Comparison of ENCODE assay signal across 17 cellular contexts in the genomic region with DNA sequence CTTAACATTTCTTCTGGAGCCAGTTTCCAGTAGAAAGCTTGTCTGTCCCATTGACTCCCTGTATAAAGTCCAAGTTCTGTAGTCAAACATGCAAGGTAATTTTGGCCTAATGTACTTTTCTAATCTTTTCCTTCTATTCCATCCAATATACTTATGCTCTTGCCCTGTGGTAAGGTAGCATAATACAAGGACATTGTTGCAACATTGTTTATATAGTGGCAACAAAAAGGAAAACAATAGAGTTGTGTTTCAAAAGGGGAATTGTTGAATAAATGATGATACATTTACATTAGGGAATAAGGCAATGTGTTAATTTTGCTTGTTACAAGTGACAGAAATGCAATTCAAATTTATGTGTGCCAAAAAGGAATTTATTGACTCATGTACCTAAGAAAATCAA. TPM values are rescaled to one million over a fixed set of nuclear protein-coding genes. Genes with fewer than 3 reads are reported as not detected.
DNase-seq lines count a peak whose midpoint lies in the region; ATAC-seq and TF ChIP-seq lines count a peak whose summit lies in the region.
"Had no signal": no experiment of that assay in that cellular context is flagged by ENCODE, and none has a peak within 500 bp of the region (broad histone marks: within the 10 kb centered on the region; RNA-seq: fewer than 3 reads in every experiment).

No MANE protein-coding gene starts in this region.

- no peaks in the 10 kb centered on the region for H3K27me3 Mint-ChIP-seq in brain
- H3K27me3 Mint-ChIP-seq: CD4-positive, CD25-positive, alpha-beta regulatory T cell had no signal

- POLR2A ChIA-PET in SK-N-SH (lab: Yijun Ruan, JAX), result no interaction called here

- H2AFZ ChIP-seq in SK-N-SH (ENCODE audit: low read depth), result no peak overlapping the region

- TF ChIP-seq EP300 in SK-N-SH (IDR thresholded peaks at IDR 0.05; ENCODE audit: borderline replicate concordance in 1 of 2, low read depth in 1 of 2, low read length in 1 of 2) (no peak), suprapubic skin (IDR thresholded peaks at IDR 0.05) (no peak)

- H3K9me3 ChIP-seq in SK-N-SH (no peaks in the 10 kb centered on the region), suprapubic skin (no peaks in the 10 kb centered on the region)

- peaks cover 46% of the 10 kb centered on the region for H3F3A ChIP-seq in SK-N-SH (replicated peaks; ENCODE audit: insufficient read depth)

- H3K36me3 Mint-ChIP-seq in brain, result peaks cover 75% of the 10 kb centered on the region

- H4K20me1 ChIP-seq in SK-N-SH (ENCODE audit: insufficient read depth), result no peaks in the 10 kb centered on the region

- H3K4me3 ChIP-seq in SK-N-SH (ENCODE audit: low read depth in 2 of 2, low read length in 1 of 2) (no peak overlapping the region), suprapubic skin (no peak overlapping the region)

- H3K36me3 ChIP-seq in SK-N-SH (replicated peaks in 1 of 2; ENCODE audit: control insufficient read depth in 1 of 2, insufficient read depth in 2 of 2, low read length in 1 of 2) (peaks cover 28 to 66% of the 10 kb centered on the region in 2 experiments), suprapubic skin (peaks cover 28% of the 10 kb centered on the region)

- CTCF ChIA-PET in SK-N-SH (lab: Yijun Ruan, JAX), result no interaction called here

- H3K4me3 Mint-ChIP-seq in brain, result no peak overlapping the region
- H3K4me3 Mint-ChIP-seq: CD4-positive, CD25-positive, alpha-beta regulatory T cell; natural killer cell had no signal

- TF ChIP-seq RAD21 in SK-N-SH (IDR thresholded peaks at IDR 0.05; ENCODE audit: low read length), result no peak

- H3K27me3 ChIP-seq in SK-N-SH (ENCODE audit: insufficient read depth) (no peaks in the 10 kb centered on the region), suprapubic skin (no peaks in the 10 kb centered on the region)

- peaks cover 30% of the 10 kb centered on the region for H3K4me1 Mint-ChIP-seq in brain
- H3K4me1 Mint-ChIP-seq: natural killer cell had no signal

- H3K27ac Mint-ChIP-seq in brain, result peak overlapping the region in 4 of 5 experiments; percentile 46 to 95 (median 76)
- H3K27ac Mint-ChIP-seq: CD4-positive, CD25-positive, alpha-beta regulatory T cell; natural killer cell had no signal

- no peak for DNase-seq in SK-N-SH
- peak; percentile 55 for DNase-seq in kidney glomerular epithelial cell (lab: John Stamatoyannopoulos, UW)
- no peak for DNase-seq in suprapubic skin (ENCODE audit: low spot score in 2 of 2)
- no peak for DNase-seq in A172 (ENCODE audit: low spot score)
- no peak for DNase-seq in NCI-H82 (lab: John Stamatoyannopoulos, UW)
- DNase-seq: activated effector memory CD4-positive, alpha-beta T cell treated with Interleukin-2 at 50 U/mL for 16 hours; CD4-positive, CD25-positive, alpha-beta regulatory T cell; natural killer cell; NCI-H146; NCI-H446 treated with DMSO at 0.1 percent for 48 hours; stimulated activated CD4-positive, alpha-beta T cell treated with anti-CD3 and anti-CD28 coated beads, Interleukin-2, amount 100 ng/mL, for 48 hours had no signal

- H3K4me1 ChIP-seq in SK-N-SH (ENCODE audit: control insufficient read depth in 1 of 2, insufficient read depth in 2 of 2, low read depth in 1 of 2, low read length in 1 of 2), result peaks cover 5 to 32% of the 10 kb centered on the region in 2 experiments
- peaks cover 18% of the 10 kb centered on the region for H3K4me1 ChIP-seq in suprapubic skin

- no peak for ATAC-seq in SK-N-SH treated with all-trans-retinoic acid at 6 μM for 48 hours
- no peak for ATAC-seq in GM21576 (IDR thresholded peaks at IDR 0.05; ENCODE audit: unreplicated experiment)
- ATAC-seq: natural killer cell had no signal

- H3K9ac ChIP-seq in SK-N-SH, result peak overlapping the region; percentile 7; the same call in 1 of the 2 replicates
- H3K9ac ChIP-seq: KMS-11 had no signal

- no peak for TF ChIP-seq POLR2A in suprapubic skin (IDR thresholded peaks at IDR 0.05)

- peaks cover 4% of the 10 kb centered on the region; the same call in 1 of the 2 replicates for H3K79me2 ChIP-seq in SK-N-SH (ENCODE audit: insufficient read depth)

- H3K4me2 ChIP-seq in SK-N-SH, result peak overlapping the region; percentile 49
- H3K4me2 ChIP-seq: KMS-11 had no signal

- no peak for TF ChIP-seq CTCF in SK-N-SH (IDR thresholded peaks at IDR 0.05)
- no peak for TF ChIP-seq CTCF in brain (conservative IDR thresholded peaks at IDR 0.05)
- no peak for TF ChIP-seq CTCF in suprapubic skin (IDR thresholded peaks at IDR 0.05)

- peak overlapping the region; percentile 79 to 91; a peak in 3 of 4 replicates for H3K27ac ChIP-seq in SK-N-SH (ENCODE audit: low read depth in 2 of 2, low read length in 1 of 2)
- peak overlapping the region; percentile 24 for H3K27ac ChIP-seq in suprapubic skin
- H3K27ac ChIP-seq: 22Rv1, KMS-11, VCaP had no signal

- H3K9me3 Mint-ChIP-seq in brain, result no peaks in the 10 kb centered on the region
- H3K9me3 Mint-ChIP-seq: CD4-positive, CD25-positive, alpha-beta regulatory T cell; natural killer cell had no signal

- peaks cover 4% of the 10 kb centered on the region; the same call in 1 of the 2 replicates for H3K9me2 ChIP-seq in SK-N-SH

TF ChIP-seq in SK-N-SH, 30 proteins besides CTCF, POLR2A, EP300 and RAD21 (continues in another document):
- TF ChIP-seq MEF2A (IDR thresholded peaks at IDR 0.05; ENCODE audit: borderline replicate concordance, low read depth) (no peak), FOXJ3 (CRISPR knock-in tag; IDR thresholded peaks at IDR 0.05) (no peak), GABPA (IDR thresholded peaks at IDR 0.05; ENCODE audit: low read depth) (no peak), RFX5 (IDR thresholded peaks at IDR 0.05; ENCODE audit: low read length) (no peak), TAF1 (IDR thresholded peaks at IDR 0.05; ENCODE audit: borderline replicate concordance, low read depth, low read length) (no peak), FOXM1 (IDR thresholded peaks at IDR 0.05; ENCODE audit: low read depth) (no peak), YY1 (IDR thresholded peaks at IDR 0.05; ENCODE audit: low read depth) (no peak), SIN3A (IDR thresholded peaks at IDR 0.05; ENCODE audit: borderline replicate concordance, low read depth, low read length) (no peak)
- TF ChIP-seq, protein P1, sequence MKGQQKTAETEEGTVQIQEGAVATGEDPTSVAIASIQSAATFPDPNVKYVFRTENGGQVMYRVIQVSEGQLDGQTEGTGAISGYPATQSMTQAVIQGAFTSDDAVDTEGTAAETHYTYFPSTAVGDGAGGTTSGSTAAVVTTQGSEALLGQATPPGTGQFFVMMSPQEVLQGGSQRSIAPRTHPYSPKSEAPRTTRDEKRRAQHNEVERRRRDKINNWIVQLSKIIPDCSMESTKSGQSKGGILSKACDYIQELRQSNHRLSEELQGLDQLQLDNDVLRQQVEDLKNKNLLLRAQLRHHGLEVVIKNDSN (IDR thresholded peaks at IDR 0.05; ENCODE audit: borderline replicate concordance, low read depth), result no peak

TF ChIP-seq in SK-N-SH treated with all-trans-retinoic acid at 6 μM for 48 hours, 23 proteins besides CTCF, POLR2A, EP300 and RAD21:
- TF ChIP-seq ZNF565 (CRISPR knock-in tag; conservative IDR thresholded peaks at IDR 0.05; ENCODE audit: low read depth) (no peak), ZC3H10 (CRISPR knock-in tag; IDR thresholded peaks at IDR 0.05) (no peak), PPARA (CRISPR knock-in tag; IDR thresholded peaks at IDR 0.05; ENCODE audit: borderline replicate concordance) (no peak), ARNTL (CRISPR knock-in tag; IDR thresholded peaks at IDR 0.05; ENCODE audit: borderline replicate concordance, low read depth) (no peak), GLIS3 (CRISPR knock-in tag; IDR thresholded peaks at IDR 0.05) (no peak), ZFP3 (CRISPR knock-in tag; IDR thresholded peaks at IDR 0.05) (no peak), RARB (CRISPR knock-in tag; IDR thresholded peaks at IDR 0.05) (no peak)
- TF ChIP-seq, protein P2, sequence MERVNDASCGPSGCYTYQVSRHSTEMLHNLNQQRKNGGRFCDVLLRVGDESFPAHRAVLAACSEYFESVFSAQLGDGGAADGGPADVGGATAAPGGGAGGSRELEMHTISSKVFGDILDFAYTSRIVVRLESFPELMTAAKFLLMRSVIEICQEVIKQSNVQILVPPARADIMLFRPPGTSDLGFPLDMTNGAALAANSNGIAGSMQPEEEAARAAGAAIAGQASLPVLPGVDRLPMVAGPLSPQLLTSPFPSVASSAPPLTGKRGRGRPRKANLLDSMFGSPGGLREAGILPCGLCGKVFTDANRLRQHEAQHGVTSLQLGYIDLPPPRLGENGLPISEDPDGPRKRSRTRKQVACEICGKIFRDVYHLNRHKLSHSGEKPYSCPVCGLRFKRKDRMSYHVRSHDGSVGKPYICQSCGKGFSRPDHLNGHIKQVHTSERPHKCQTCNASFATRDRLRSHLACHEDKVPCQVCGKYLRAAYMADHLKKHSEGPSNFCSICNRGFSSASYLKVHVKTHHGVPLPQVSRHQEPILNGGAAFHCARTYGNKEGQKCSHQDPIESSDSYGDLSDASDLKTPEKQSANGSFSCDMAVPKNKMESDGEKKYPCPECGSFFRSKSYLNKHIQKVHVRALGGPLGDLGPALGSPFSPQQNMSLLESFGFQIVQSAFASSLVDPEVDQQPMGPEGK (CRISPR knock-in tag; IDR thresholded peaks at IDR 0.05; ENCODE audit: borderline replicate concordance), result no peak

RNA-seq across cellular contexts. Expression of a gene that starts 27.9 kb away (rescaled TPM):
- 0.61 and 0.99 TPM in 2 replicates for polyA plus RNA-seq in SK-N-SH (2012; rRNA removed)
- 1.1 and 1.5 TPM in 2 replicates for polyA plus RNA-seq in SK-N-SH (2012; cell fraction: cytosol; rRNA removed)
- polyA plus RNA-seq in SK-N-SH (2012; cell fraction: nucleus; rRNA removed), result 0.38 TPM in 1 of 2 replicates, not detected in the other
- 44.9 TPM for polyA plus RNA-seq in brain (ENCODE audit: insufficient read depth, low read depth, low replicate concordance)
- not detected for total RNA-seq in suprapubic skin
- total RNA-seq in A172 (2014; rRNA removed; shearing (Covaris generic)), result not detected in 2 replicates

RNA-seq across cellular contexts. Expression of a gene that starts 44.7 kb away (rescaled TPM):
- 0.64 and 0.78 TPM in 2 replicates for polyA plus RNA-seq in SK-N-SH (2012; rRNA removed)
- 0.94 and 1.1 TPM in 2 replicates for polyA plus RNA-seq in SK-N-SH (2012; cell fraction: cytosol; rRNA removed)
- polyA plus RNA-seq in SK-N-SH (2012; cell fraction: nucleus; rRNA removed), result 0.04 and 0.27 TPM in 2 replicates
- 2.4 TPM for polyA plus RNA-seq in brain (ENCODE audit: insufficient read depth, low read depth, low replicate concordance)
- total RNA-seq in suprapubic skin, result 1 to 10 TPM; 2.2 to 5.6 (median 3.7) TPM
- total RNA-seq in A172 (2014; rRNA removed; shearing (Covaris generic)), result 0.24 and 0.60 TPM in 2 replicates

RNA-seq across cellular contexts. Expression of a gene that starts 52.2 kb away (rescaled TPM):
- polyA plus RNA-seq in SK-N-SH (2012; rRNA removed) (1.3 and 1.9 TPM in 2 replicates), brain (ENCODE audit: insufficient read depth, low read depth, low replicate concordance) (27.8 TPM)
- polyA plus RNA-seq in SK-N-SH (2012; cell fraction: cytosol; rRNA removed), result 2.6 and 3.2 TPM in 2 replicates
- polyA plus RNA-seq in SK-N-SH (2012; cell fraction: nucleus; rRNA removed), result 0.32 and 0.76 TPM in 2 replicates
- 1 to 10 TPM; 1.2 to 3.3 (median 1.9) TPM for total RNA-seq in suprapubic skin
- 14.8 and 16.1 TPM in 2 replicates for total RNA-seq in A172 (2014; rRNA removed; shearing (Covaris generic))
